ENCODE assay signal across 2 cellular contexts in the genomic region with DNA sequence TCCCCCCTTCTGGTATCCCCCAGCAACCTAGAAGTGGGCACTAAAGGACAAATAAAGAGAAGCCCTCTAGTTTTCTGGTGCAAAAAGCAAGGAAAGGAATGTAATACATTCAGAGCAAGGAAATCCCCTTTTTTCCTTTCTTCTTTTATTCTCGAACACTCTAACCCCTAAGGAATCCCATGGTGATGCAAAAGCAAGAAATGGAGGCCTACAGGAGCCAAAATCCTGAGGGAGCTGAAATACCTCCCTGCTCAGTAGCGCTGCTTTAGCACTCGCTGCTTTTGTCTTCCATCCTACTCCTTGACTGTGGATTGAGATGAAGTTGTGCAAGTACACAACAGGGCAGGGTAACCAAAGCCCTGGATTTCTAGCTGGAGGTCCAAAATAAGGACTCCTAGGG.
A peak's percentile ranks its signal among the peaks of the same experiment; 100 is the strongest.
TF ChIP-seq lines count a peak whose summit lies in the region.

No MANE protein-coding gene starts in this region.

TF ChIP-seq in GM23338, 12 proteins besides CTCF, POLR2A, EP300 and RAD21 (continued from another document):
- TF ChIP-seq, protein P1, sequence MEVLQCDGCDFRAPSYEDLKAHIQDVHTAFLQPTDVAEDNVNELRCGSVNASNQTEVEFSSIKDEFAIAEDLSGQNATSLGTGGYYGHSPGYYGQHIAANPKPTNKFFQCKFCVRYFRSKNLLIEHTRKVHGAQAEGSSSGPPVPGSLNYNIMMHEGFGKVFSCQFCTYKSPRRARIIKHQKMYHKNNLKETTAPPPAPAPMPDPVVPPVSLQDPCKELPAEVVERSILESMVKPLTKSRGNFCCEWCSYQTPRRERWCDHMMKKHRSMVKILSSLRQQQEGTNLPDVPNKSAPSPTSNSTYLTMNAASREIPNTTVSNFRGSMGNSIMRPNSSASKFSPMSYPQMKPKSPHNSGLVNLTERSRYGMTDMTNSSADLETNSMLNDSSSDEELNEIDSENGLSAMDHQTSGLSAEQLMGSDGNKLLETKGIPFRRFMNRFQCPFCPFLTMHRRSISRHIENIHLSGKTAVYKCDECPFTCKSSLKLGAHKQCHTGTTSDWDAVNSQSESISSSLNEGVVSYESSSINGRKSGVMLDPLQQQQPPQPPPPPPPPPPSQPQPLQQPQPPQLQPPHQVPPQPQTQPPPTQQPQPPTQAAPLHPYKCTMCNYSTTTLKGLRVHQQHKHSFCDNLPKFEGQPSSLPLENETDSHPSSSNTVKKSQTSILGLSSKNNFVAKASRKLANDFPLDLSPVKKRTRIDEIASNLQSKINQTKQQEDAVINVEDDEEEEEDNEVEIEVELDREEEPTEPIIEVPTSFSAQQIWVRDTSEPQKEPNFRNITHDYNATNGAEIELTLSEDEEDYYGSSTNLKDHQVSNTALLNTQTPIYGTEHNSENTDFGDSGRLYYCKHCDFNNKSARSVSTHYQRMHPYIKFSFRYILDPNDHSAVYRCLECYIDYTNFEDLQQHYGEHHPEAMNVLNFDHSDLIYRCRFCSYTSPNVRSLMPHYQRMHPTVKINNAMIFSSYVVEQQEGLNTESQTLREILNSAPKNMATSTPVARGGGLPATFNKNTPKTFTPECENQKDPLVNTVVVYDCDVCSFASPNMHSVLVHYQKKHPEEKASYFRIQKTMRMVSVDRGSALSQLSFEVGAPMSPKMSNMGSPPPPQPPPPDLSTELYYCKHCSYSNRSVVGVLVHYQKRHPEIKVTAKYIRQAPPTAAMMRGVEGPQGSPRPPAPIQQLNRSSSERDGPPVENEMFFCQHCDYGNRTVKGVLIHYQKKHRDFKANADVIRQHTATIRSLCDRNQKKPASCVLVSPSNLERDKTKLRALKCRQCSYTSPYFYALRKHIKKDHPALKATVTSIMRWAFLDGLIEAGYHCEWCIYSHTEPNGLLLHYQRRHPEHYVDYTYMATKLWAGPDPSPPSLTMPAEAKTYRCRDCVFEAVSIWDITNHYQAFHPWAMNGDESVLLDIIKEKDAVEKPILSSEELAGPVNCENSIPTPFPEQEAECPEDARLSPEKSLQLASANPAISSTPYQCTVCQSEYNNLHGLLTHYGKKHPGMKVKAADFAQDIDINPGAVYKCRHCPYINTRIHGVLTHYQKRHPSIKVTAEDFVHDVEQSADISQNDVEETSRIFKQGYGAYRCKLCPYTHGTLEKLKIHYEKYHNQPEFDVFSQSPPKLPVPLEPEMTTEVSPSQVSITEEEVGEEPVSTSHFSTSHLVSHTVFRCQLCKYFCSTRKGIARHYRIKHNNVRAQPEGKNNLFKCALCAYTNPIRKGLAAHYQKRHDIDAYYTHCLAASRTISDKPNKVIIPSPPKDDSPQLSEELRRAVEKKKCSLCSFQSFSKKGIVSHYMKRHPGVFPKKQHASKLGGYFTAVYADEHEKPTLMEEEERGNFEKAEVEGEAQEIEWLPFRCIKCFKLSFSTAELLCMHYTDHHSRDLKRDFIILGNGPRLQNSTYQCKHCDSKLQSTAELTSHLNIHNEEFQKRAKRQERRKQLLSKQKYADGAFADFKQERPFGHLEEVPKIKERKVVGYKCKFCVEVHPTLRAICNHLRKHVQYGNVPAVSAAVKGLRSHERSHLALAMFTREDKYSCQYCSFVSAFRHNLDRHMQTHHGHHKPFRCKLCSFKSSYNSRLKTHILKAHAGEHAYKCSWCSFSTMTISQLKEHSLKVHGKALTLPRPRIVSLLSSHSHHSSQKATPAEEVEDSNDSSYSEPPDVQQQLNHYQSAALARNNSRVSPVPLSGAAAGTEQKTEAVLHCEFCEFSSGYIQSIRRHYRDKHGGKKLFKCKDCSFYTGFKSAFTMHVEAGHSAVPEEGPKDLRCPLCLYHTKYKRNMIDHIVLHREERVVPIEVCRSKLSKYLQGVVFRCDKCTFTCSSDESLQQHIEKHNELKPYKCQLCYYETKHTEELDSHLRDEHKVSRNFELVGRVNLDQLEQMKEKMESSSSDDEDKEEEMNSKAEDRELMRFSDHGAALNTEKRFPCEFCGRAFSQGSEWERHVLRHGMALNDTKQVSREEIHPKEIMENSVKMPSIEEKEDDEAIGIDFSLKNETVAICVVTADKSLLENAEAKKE (CRISPR knock-in tag; IDR thresholded peaks at IDR 0.05), result 0 out of 2 replicates have a peak, but pooled peaks have one; percentile 21
TF ChIP-seq in GM23338: peak in this region for 1.

TF ChIP-seq in WTC11, 78 proteins besides CTCF, POLR2A, EP300 and RAD21 (continued from another document):
- TF ChIP-seq ESRRA (CRISPR knock-in tag; IDR thresholded peaks at IDR 0.05; ENCODE audit: borderline replicate concordance) (no peak), ZNF532 (CRISPR knock-in tag; IDR thresholded peaks at IDR 0.05; ENCODE audit: borderline replicate concordance) (no peak), E2F1 (CRISPR knock-in tag; IDR thresholded peaks at IDR 0.05) (no peak), MXD4 (CRISPR knock-in tag; IDR thresholded peaks at IDR 0.05; ENCODE audit: borderline replicate concordance) (no peak), ATF6 (CRISPR knock-in tag; IDR thresholded peaks at IDR 0.05) (no peak), FOXK1 (CRISPR knock-in tag; IDR thresholded peaks at IDR 0.05) (no peak), MYBL2 (CRISPR knock-in tag; IDR thresholded peaks at IDR 0.05) (no peak), NR2C2 (CRISPR knock-in tag; IDR thresholded peaks at IDR 0.05) (no peak), NFATC4 (CRISPR knock-in tag; IDR thresholded peaks at IDR 0.05) (no peak)
- TF ChIP-seq, protein P2, sequence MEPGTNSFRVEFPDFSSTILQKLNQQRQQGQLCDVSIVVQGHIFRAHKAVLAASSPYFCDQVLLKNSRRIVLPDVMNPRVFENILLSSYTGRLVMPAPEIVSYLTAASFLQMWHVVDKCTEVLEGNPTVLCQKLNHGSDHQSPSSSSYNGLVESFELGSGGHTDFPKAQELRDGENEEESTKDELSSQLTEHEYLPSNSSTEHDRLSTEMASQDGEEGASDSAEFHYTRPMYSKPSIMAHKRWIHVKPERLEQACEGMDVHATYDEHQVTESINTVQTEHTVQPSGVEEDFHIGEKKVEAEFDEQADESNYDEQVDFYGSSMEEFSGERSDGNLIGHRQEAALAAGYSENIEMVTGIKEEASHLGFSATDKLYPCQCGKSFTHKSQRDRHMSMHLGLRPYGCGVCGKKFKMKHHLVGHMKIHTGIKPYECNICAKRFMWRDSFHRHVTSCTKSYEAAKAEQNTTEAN (CRISPR knock-in tag; IDR thresholded peaks at IDR 0.05), result no peak
- TF ChIP-seq, protein P3, sequence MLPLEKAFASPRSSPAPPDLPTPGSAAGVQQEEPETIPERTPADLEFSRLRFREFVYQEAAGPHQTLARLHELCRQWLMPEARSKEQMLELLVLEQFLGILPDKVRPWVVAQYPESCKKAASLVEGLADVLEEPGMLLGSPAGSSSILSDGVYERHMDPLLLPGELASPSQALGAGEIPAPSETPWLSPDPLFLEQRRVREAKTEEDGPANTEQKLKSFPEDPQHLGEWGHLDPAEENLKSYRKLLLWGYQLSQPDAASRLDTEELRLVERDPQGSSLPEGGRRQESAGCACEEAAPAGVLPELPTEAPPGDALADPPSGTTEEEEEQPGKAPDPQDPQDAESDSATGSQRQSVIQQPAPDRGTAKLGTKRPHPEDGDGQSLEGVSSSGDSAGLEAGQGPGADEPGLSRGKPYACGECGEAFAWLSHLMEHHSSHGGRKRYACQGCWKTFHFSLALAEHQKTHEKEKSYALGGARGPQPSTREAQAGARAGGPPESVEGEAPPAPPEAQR (CRISPR knock-in tag; IDR thresholded peaks at IDR 0.05), result no peak
